ENCODE assay signal across 20 cellular contexts in genomic region chr2:40483590-40483989, GRCh38. TPM values are rescaled to one million over a fixed set of nuclear protein-coding genes. Genes with fewer than 3 reads are reported as not detected.
A peak's percentile ranks its signal among the peaks of the same experiment; 100 is the strongest.
DNase-seq lines count a peak whose midpoint lies in the region; ATAC-seq and TF ChIP-seq lines count a peak whose summit lies in the region.
"Had no signal": no experiment of that assay in that cellular context is flagged by ENCODE, and none has a peak within 500 bp of the region (broad histone marks: within the 10 kb centered on the region; RNA-seq: fewer than 3 reads in every experiment).

No MANE protein-coding gene starts in this region.

- H3K27ac Mint-ChIP-seq in dendritic cell treated with granulocyte-macrophage colony-stimulating factor and Interleukin-4, amounts not matched to agents 40 ng/mL and 50 ng/mL, for 4 days = peak overlapping the region; percentile 77
- H3K27ac Mint-ChIP-seq: B cell; CD4-positive, alpha-beta memory T cell had no signal

- DNase-seq in cardiac muscle cell (ENCODE audit: low read depth in 1 of 2, low spot score in 1 of 2) = no peak
- DNase-seq in left ventricle myocardium superior = no peak
- no peak for DNase-seq in HL-60 (ENCODE audit: low read depth in 1 of 2, low spot score in 1 of 2)
- no peak for DNase-seq in COLO829 (ENCODE audit: low spot score)
- DNase-seq in NCI-H1694 treated with DMSO at 0.1 percent for 48 hours (lab: John Stamatoyannopoulos, UW) = no peak
- DNase-seq: Caco-2; CD4-positive, alpha-beta memory T cell; DMS 273 treated with DMSO at 0.1 percent for 48 hours; DMS79 treated with DMSO at 0.1 percent for 48 hours; GF-D8; GOT3; H7; HCEC 1CT had no signal

- H3K9me3 ChIP-seq in cardiac muscle cell (ENCODE audit: low read depth) = no peaks in the 10 kb centered on the region
- H3K9me3 ChIP-seq: BLaER1, Caco-2 had no signal

- H3K27ac ChIP-seq in cardiac muscle cell (peak overlapping the region; percentile 15), HL-60 (replicated peaks) (peak overlapping the region; percentile 76)
- H3K27ac ChIP-seq: 22Rv1, BLaER1, C4-2B had no signal

- ATAC-seq in left ventricle myocardium superior = no peak
- no peak for ATAC-seq in HG03571 (IDR thresholded peaks at IDR 0.05; ENCODE audit: unreplicated experiment)
- ATAC-seq in GM21737 (IDR thresholded peaks at IDR 0.05; ENCODE audit: unreplicated experiment) = no peak

- no peaks in the 10 kb centered on the region for H3K27me3 Mint-ChIP-seq in dendritic cell treated with granulocyte-macrophage colony-stimulating factor and Interleukin-4, amounts not matched to agents 40 ng/mL and 50 ng/mL, for 4 days
- H3K27me3 Mint-ChIP-seq: B cell; CD4-positive, alpha-beta memory T cell had no signal

- no peak overlapping the region for H3K4me3 ChIP-seq in cardiac muscle cell
- no peak overlapping the region for H3K4me3 ChIP-seq in HL-60 (replicated peaks; ENCODE audit: insufficient read depth, low read length)
- H3K4me3 ChIP-seq: BLaER1 had no signal

- no peaks in the 10 kb centered on the region for H3K36me3 Mint-ChIP-seq in dendritic cell treated with granulocyte-macrophage colony-stimulating factor and Interleukin-4, amounts not matched to agents 40 ng/mL and 50 ng/mL, for 4 days (ENCODE audit: low read depth)
- H3K36me3 Mint-ChIP-seq: CD4-positive, alpha-beta memory T cell had no signal

- peaks cover 54% of the 10 kb centered on the region for H3K4me1 Mint-ChIP-seq in dendritic cell treated with granulocyte-macrophage colony-stimulating factor and Interleukin-4, amounts not matched to agents 40 ng/mL and 50 ng/mL, for 4 days (ENCODE audit: low read depth)
- H3K4me1 Mint-ChIP-seq: B cell had no signal

- intact Hi-C loops in left ventricle myocardium superior (cut with micrococcal nuclease) = loop anchor here (10.0 kb wide), 1 partner anchor 1301 kb away; no protein-coding TSS in a partner anchor
- intact Hi-C loops in dendritic cell treated with granulocyte-macrophage colony-stimulating factor and Interleukin-4, amounts not matched to agents 40 ng/mL and 50 ng/mL, for 4 days (cut with micrococcal nuclease) = no loop called here

- H3K4me1 ChIP-seq in cardiac muscle cell (ENCODE audit: low read depth) = peaks cover 70% of the 10 kb centered on the region
- H3K4me1 ChIP-seq: Caco-2 had no signal

- no peaks in the 10 kb centered on the region for H3K27me3 ChIP-seq in cardiac muscle cell
- H3K27me3 ChIP-seq in HL-60 (ENCODE audit: insufficient read depth, poor library complexity, severe bottlenecking) = no peaks in the 10 kb centered on the region
- H3K27me3 ChIP-seq: BLaER1 had no signal

- H3K9me3 Mint-ChIP-seq in dendritic cell treated with granulocyte-macrophage colony-stimulating factor and Interleukin-4, amounts not matched to agents 40 ng/mL and 50 ng/mL, for 4 days = peaks cover 9% of the 10 kb centered on the region
- H3K9me3 Mint-ChIP-seq: CD4-positive, alpha-beta memory T cell had no signal

- TF ChIP-seq CTCF in cardiac muscle cell (IDR thresholded peaks at IDR 0.05; ENCODE audit: low read depth, low read length) = no peak
- no peak for TF ChIP-seq CTCF in HL-60 (IDR thresholded peaks at IDR 0.05; ENCODE audit: insufficient read depth, low read length)

- H3K36me3 ChIP-seq in cardiac muscle cell = peaks cover 12% of the 10 kb centered on the region
- H3K36me3 ChIP-seq: BLaER1 had no signal

- H3K4me3 Mint-ChIP-seq in dendritic cell treated with granulocyte-macrophage colony-stimulating factor and Interleukin-4, amounts not matched to agents 40 ng/mL and 50 ng/mL, for 4 days = no peak overlapping the region
- H3K4me3 Mint-ChIP-seq: B cell; CD4-positive, alpha-beta memory T cell had no signal

RNA-seq across cellular contexts. Expression of gene SLC8A1, which starts 31.7 kb away (rescaled TPM):
- 492 and 682 TPM in 2 replicates for total RNA-seq in cardiac muscle cell
- 103 and 173 TPM in 2 replicates for polyA plus RNA-seq in cardiac muscle cell
- 1,122 TPM for total RNA-seq in left ventricle myocardium superior
- polyA plus RNA-seq: CD4-positive, alpha-beta memory T cell had no signal
